ENCODE assay signal across 29 cellular contexts in genomic region chr6:166604911-166605310, GRCh38. TPM values are rescaled to one million over a fixed set of nuclear protein-coding genes. Genes with fewer than 3 reads are reported as not detected.
"Had no signal": no experiment of that assay in that cellular context is flagged by ENCODE, and none has a peak within 500 bp of the region (broad histone marks: within the 10 kb centered on the region; RNA-seq: fewer than 3 reads in every experiment).

No MANE protein-coding gene starts in this region.

- H3K27me3 Mint-ChIP-seq: activated naive CD8-positive, alpha-beta T cell treated with anti-CD3 and anti-CD28 coated beads, Interleukin-2, amount 50 U/mL, for 24 hours; T-helper 17 cell had no signal

- ATAC-seq: activated CD8-positive, alpha-beta T cell treated with anti-CD3 and anti-CD28 coated beads, Interleukin-2, amount 10 ng/mL, durations not matched to agents 7 days and 5 days; activated naive CD4-positive, alpha-beta T cell treated with anti-CD3 and anti-CD28 coated beads, Interleukin-2, amount 50 U/mL, for 72 hours; activated naive CD8-positive, alpha-beta T cell treated with anti-CD3 and anti-CD28 coated beads, Interleukin-2, amount 50 U/mL, for 24 hours; activated T-cell treated with anti-CD3 and anti-CD28 coated beads, Interleukin-2, amount 50 U/mL, for 4 hours; body of pancreas; T-helper 17 cell had no signal

- DNase-seq: activated CD4-positive, alpha-beta T cell treated with anti-CD3 and anti-CD28 coated beads for 48 hours; activated CD4-positive, alpha-beta T cell treated with anti-CD3 and anti-CD28 coated beads, Interleukin-2, amount 50 U/mL, for 4 hours; activated CD8-positive, alpha-beta T cell treated with anti-CD3 and anti-CD28 coated beads, Interleukin-2, amount 10 ng/mL, durations not matched to agents 7 days and 5 days; activated naive CD4-positive, alpha-beta T cell treated with Interleukin-2 at 50 U/mL for 16 hours; activated naive CD8-positive, alpha-beta T cell treated with anti-CD3 and anti-CD28 coated beads, Interleukin-2, amount 50 U/mL, for 24 hours; activated T-cell treated with anti-CD3 and anti-CD28 coated beads, Interleukin-2, amount 50 U/mL, for 4 hours; amniotic stem cell; body of pancreas; central memory CD4-positive, alpha-beta T cell; IMR-90; KG1; MG63; MV-4-11; NCI-H1092 treated with DMSO at 0.1 percent for 48 hours; NCI-H1436; NCI-H1694 treated with DMSO at 0.1 percent for 48 hours; NCI-H2029 treated with DMSO at 0.1 percent for 48 hours; NCI-H2171; NCI-H2227 treated with DMSO at 0.1 percent for 48 hours; NCI-H446 treated with DMSO at 0.1 percent for 48 hours; NCI-H524 treated with DMSO at 0.1 percent for 48 hours; NCI-H748 treated with DMSO at 0.1 percent for 48 hours; SIG-M5; T-helper 17 cell; T-helper 9 cell had no signal

- H3K9me3 Mint-ChIP-seq: activated naive CD4-positive, alpha-beta T cell treated with anti-CD3 and anti-CD28 coated beads, Interleukin-2, amount 50 U/mL, for 72 hours; activated naive CD8-positive, alpha-beta T cell treated with anti-CD3 and anti-CD28 coated beads, Interleukin-2, amount 50 U/mL, for 24 hours; activated T-cell treated with anti-CD3 and anti-CD28 coated beads, Interleukin-2, amount 50 U/mL, for 4 hours had no signal

- H3K4me1 Mint-ChIP-seq: activated naive CD8-positive, alpha-beta T cell treated with anti-CD3 and anti-CD28 coated beads, Interleukin-2, amount 50 U/mL, for 24 hours; T-helper 17 cell had no signal

- H3K36me3 Mint-ChIP-seq: activated naive CD4-positive, alpha-beta T cell treated with anti-CD3 and anti-CD28 coated beads, Interleukin-2, amount 50 U/mL, for 72 hours had no signal

- H3K36me3 ChIP-seq: ascending aorta, MG63 had no signal

- H3K27ac Mint-ChIP-seq: activated CD8-positive, alpha-beta T cell treated with anti-CD3 and anti-CD28 coated beads, Interleukin-2, amount 10 ng/mL, durations not matched to agents 7 days and 5 days; activated naive CD4-positive, alpha-beta T cell treated with anti-CD3 and anti-CD28 coated beads, Interleukin-2, amount 50 U/mL, for 72 hours; activated naive CD8-positive, alpha-beta T cell treated with anti-CD3 and anti-CD28 coated beads, Interleukin-2, amount 50 U/mL, for 24 hours; T-helper 17 cell had no signal

- FAIRE-seq: bronchial epithelial cell had no signal

- H3K27me3 ChIP-seq: ascending aorta, body of pancreas, MG63 had no signal

- H3K4me1 ChIP-seq: ascending aorta, body of pancreas had no signal

- H3K4me3 ChIP-seq: ascending aorta, body of pancreas, MG63 had no signal

- H3K4me3 Mint-ChIP-seq: activated CD8-positive, alpha-beta T cell treated with anti-CD3 and anti-CD28 coated beads, Interleukin-2, amount 10 ng/mL, durations not matched to agents 7 days and 5 days; activated naive CD8-positive, alpha-beta T cell treated with anti-CD3 and anti-CD28 coated beads, Interleukin-2, amount 50 U/mL, for 24 hours; activated T-cell treated with anti-CD3 and anti-CD28 coated beads, Interleukin-2, amount 50 U/mL, for 4 hours; T-helper 17 cell had no signal

- H3K9me3 ChIP-seq: ascending aorta, body of pancreas, MG63 had no signal

- H3K27ac ChIP-seq: ascending aorta, body of pancreas, VCaP had no signal

RNA-seq across cellular contexts. Expression of gene RAMACL, which starts 18.4 kb away (rescaled TPM):
- total RNA-seq: ascending aorta had no signal
